ENCODE assay signal across 8 cellular contexts in genomic region chr15:78148392-78149067, GRCh38. TPM values are rescaled to one million over a fixed set of nuclear protein-coding genes. Genes with fewer than 3 reads are reported as not detected.
DNase-seq lines count a peak whose midpoint lies in the region; ATAC-seq, FAIRE-seq and TF ChIP-seq lines count a peak whose summit lies in the region.

No MANE protein-coding gene starts in this region.

- no peak for DNase-seq in Caco-2
- DNase-seq in GM12878 (ENCODE audit: low read depth, low spot score): no peak
- no peak for DNase-seq in HUDEP-2 (lab: John Stamatoyannopoulos, UW; ENCODE audit: unreplicated experiment in 76 of 76)
- DNase-seq in occipital lobe (lab: John Stamatoyannopoulos, UW): no peak

- H3K9me3 Mint-ChIP-seq in Caco-2 (ENCODE audit: unreplicated experiment): no peaks in the 10 kb centered on the region

- peak overlapping the region; percentile 84 for H3K27ac ChIP-seq in GM12878 (ENCODE audit: control insufficient read depth, insufficient read depth)
- H3K27ac ChIP-seq in mucosa of rectum (ENCODE audit: low read depth in 2 of 2, low read length in 2 of 2): peak overlapping the region in 1 of 2 donors; percentile 88

- H3K4me2 ChIP-seq in GM12878 (ENCODE audit: control insufficient read depth, insufficient read depth): peak overlapping the region; percentile 48

- H3K4me3 ChIP-seq in Caco-2 (ENCODE audit: low read depth, low read length) (peak overlapping the region; percentile 55), GM12878 (peak overlapping the region; percentile 87), mucosa of rectum (ENCODE audit: low read length in 2 of 2) (peak overlapping the region; percentile 70 to 85)

- H3K79me2 ChIP-seq in GM12878 (ENCODE audit: control insufficient read depth, insufficient read depth, low read length): peaks cover 46% of the 10 kb centered on the region

- no peaks in the 10 kb centered on the region for H3K27me3 Mint-ChIP-seq in Caco-2 (ENCODE audit: insufficient read depth, unreplicated experiment)

- SMC1A ChIA-PET in GM12878 (lab: Charles Lee; ENCODE audit: uncharacterized antibody, unreplicated experiment): interaction anchor here (1.0 to 8.2 kb wide), 7 partner anchors 10 to 47 kb away, joined by 3 to 152 read pairs (median 4); no protein-coding TSS in a partner anchor

- H3K4me3 Mint-ChIP-seq in Caco-2 (ENCODE audit: unreplicated experiment): peak overlapping the region; percentile 93

- no peaks in the 10 kb centered on the region for H3K4me1 Mint-ChIP-seq in Caco-2 (ENCODE audit: low read depth, unreplicated experiment)

- no peak for FAIRE-seq in GM12878 (lab: Jason Lieb, UNC)

- H3K27me3 ChIP-seq in Caco-2 (replicated peaks; ENCODE audit: control insufficient read depth, insufficient read depth, low read length): no peaks in the 10 kb centered on the region
- H3K27me3 ChIP-seq in GM12878 (replicated peaks in 1 of 2; ENCODE audit: control insufficient read depth in 2 of 2, insufficient read depth in 2 of 2, low read length in 1 of 2): no peaks in the 10 kb centered on the region
- no peaks in the 10 kb centered on the region for H3K27me3 ChIP-seq in mucosa of rectum (ENCODE audit: control insufficient read depth in 2 of 2, insufficient read depth in 2 of 2, low read length in 2 of 2)

- 5% methylated on average over 14 of the region's 14 CpGs for WGBS in GM12878 (ENCODE audit: insufficient coverage, insufficient replicate concordance, low lambda C conversion rate, missing lambda C conversion rate)

- TF ChIP-seq EP300 in GM12878 (IDR thresholded peaks at IDR 0.05; ENCODE audit: borderline replicate concordance in 1 of 2, control insufficient read depth in 1 of 2, low read depth in 2 of 2, low read length in 2 of 2): no peak

- CTCF ChIA-PET in Caco-2 (lab: Charles Lee): interaction anchor here (1.3 kb wide), 1 partner anchor 40 kb away, joined by 4 read pairs; no protein-coding TSS in a partner anchor
- CTCF ChIA-PET in GM12878 (lab: Yijun Ruan, JAX): interaction anchor here (1.1 to 4.5 kb wide), 11 partner anchors 8 to 83 kb away, joined by 3 to 38 read pairs (median 5); partner anchors contain the start of gene CIB2

- no peak for TF ChIP-seq POLR2A in GM12878 (IDR thresholded peaks at IDR 0.05; ENCODE audit: low read depth, low read length)

- BruUV-seq in Caco-2 (replicated peaks; lab: Mats Ljungman, UMichigan): TSS peak; percentile 93
- BruUV-seq in GM12878 (replicated peaks; lab: Mats Ljungman, UMichigan): TSS peak; percentile 95

- ATAC-seq in HG02759 (IDR thresholded peaks at IDR 0.05; ENCODE audit: unreplicated experiment) (peak; percentile 8), GM12878 (peak; percentile 14), HG02884 (IDR thresholded peaks at IDR 0.05; ENCODE audit: unreplicated experiment) (no peak), HG03095 (IDR thresholded peaks at IDR 0.05; ENCODE audit: unreplicated experiment) (no peak)

- H3K36me3 Mint-ChIP-seq in Caco-2 (ENCODE audit: insufficient read depth, unreplicated experiment): peaks cover 11% of the 10 kb centered on the region

- no peak for TF ChIP-seq CTCF in Caco-2 (IDR thresholded peaks at IDR 0.05; ENCODE audit: insufficient read depth in 1 of 2, low read depth in 1 of 2, low read length in 1 of 2, severe bottlenecking in 1 of 2, unreplicated experiment in 1 of 2)
- TF ChIP-seq CTCF in GM12878 (IDR thresholded peaks at IDR 0.05 in 2 of 3, conservative IDR thresholded peaks at IDR 0.05 in 1 of 3; ENCODE audit: control insufficient read depth in 2 of 3, extremely low read depth in 1 of 3, insufficient read depth in 1 of 3, low read depth in 3 of 3, low read length in 3 of 3): no peak

- no peaks in the 10 kb centered on the region for H3K9me3 ChIP-seq in Caco-2
- no peaks in the 10 kb centered on the region for H3K9me3 ChIP-seq in GM12878 (replicated peaks; ENCODE audit: control insufficient read depth, insufficient read depth, low read length)
- no peaks in the 10 kb centered on the region for H3K9me3 ChIP-seq in mucosa of rectum (ENCODE audit: control insufficient read depth in 2 of 2, low read length in 2 of 2)

- TF ChIP-seq RAD21 in GM12878 (IDR thresholded peaks at IDR 0.05; ENCODE audit: insufficient read depth, low read depth, low read length): no peak

- peak overlapping the region; percentile 85 for H3K9ac ChIP-seq in GM12878 (ENCODE audit: control insufficient read depth, insufficient read depth, low read length)
- H3K9ac ChIP-seq in mucosa of rectum (ENCODE audit: low read depth in 1 of 2, low read length in 2 of 2): peak overlapping the region; percentile 66 to 75

- intact Hi-C loops in Caco-2 (cut with micrococcal nuclease; ENCODE audit: unreplicated experiment) (loop anchor here (1.0 kb wide), 2 partner anchors 16 to 47 kb away; no protein-coding TSS in a partner anchor), GM12878 (cut with micrococcal nuclease; ENCODE audit: unreplicated experiment) (loop anchor here (2.0 kb wide), 1 partner anchor 18 kb away; the partner anchor contains the start of gene CIB2)

- POLR2A ChIA-PET in Caco-2 (lab: Charles Lee): interaction anchor here (0.7 to 1.0 kb wide), 4 partner anchors 94 to 151 kb away, joined by 4 to 14 read pairs (median 7); partner anchors contain the start of gene SKIC8
- POLR2A ChIA-PET in GM12878 (lab: Charles Lee): interaction anchor here (0.7 to 4.8 kb wide), 12 partner anchors 9 to 80 kb away, joined by 3 to 75 read pairs (median 6); no protein-coding TSS in a partner anchor

- peak overlapping the region; percentile 76 for H3K27ac Mint-ChIP-seq in Caco-2 (ENCODE audit: unreplicated experiment)

- in situ Hi-C loops in GM12878 (cut with MboI): no loop called here

- RAD21 ChIA-PET in GM12878 (lab: Charles Lee; ENCODE audit: unreplicated experiment): interaction anchor here (0.6 to 7.3 kb wide), 12 partner anchors 9 to 98 kb away, joined by 3 to 53 read pairs (median 4); partner anchors contain the start of gene CIB2

- H4K20me1 ChIP-seq in GM12878 (ENCODE audit: control insufficient read depth, insufficient read depth): no peaks in the 10 kb centered on the region

- H2AFZ ChIP-seq in GM12878 (ENCODE audit: control insufficient read depth, low read depth, low read length): peak overlapping the region; percentile 88

- H3K4me1 ChIP-seq in Caco-2: 0 out of 2 replicates have a peak, but pooled peaks cover 3% of the 10 kb centered on the region
- peaks cover 13% of the 10 kb centered on the region for H3K4me1 ChIP-seq in GM12878 (ENCODE audit: control insufficient read depth, insufficient read depth, low read length)
- peaks cover 13 to 22% of the 10 kb centered on the region in 2 donors for H3K4me1 ChIP-seq in mucosa of rectum (ENCODE audit: control insufficient read depth in 2 of 2, insufficient read depth in 2 of 2, low read length in 2 of 2)

- H3K36me3 ChIP-seq in Caco-2 (ENCODE audit: control insufficient read depth, insufficient read depth, low read length) (no peaks in the 10 kb centered on the region), GM12878 (ENCODE audit: control insufficient read depth in 2 of 2, insufficient read depth in 2 of 2, low read length in 1 of 2) (no peaks in the 10 kb centered on the region), mucosa of rectum (ENCODE audit: control insufficient read depth in 2 of 2, insufficient read depth in 2 of 2, low read length in 2 of 2) (peaks cover 0 to 3% of the 10 kb centered on the region in 2 donors)

RNA-seq across cellular contexts. Expression of gene IDH3A, which starts 0.6 kb away (rescaled TPM):
- total RNA-seq in Caco-2 (2022) (67.3 and 71.1 TPM in 2 replicates), GM12878 (2014; rRNA removed) (83.9 and 99.1 TPM in 2 replicates), GM12878 (2014; rRNA removed; fragmentation: Illumina TruSeq; extraction: Trizol) (105 and 121 TPM in 2 replicates), GM12878 (2021) (175 and 193 TPM in 2 replicates), occipital lobe (41.6 TPM)
- 101 and 106 TPM in 2 replicates for total RNA-seq in GM12878 (2013; cell fraction: nucleolus; rRNA removed)
- polyA plus RNA-seq in GM12878 (2011; ENCODE audit: low read depth): 56.2 TPM
- polyA plus RNA-seq in GM12878 (2011; rRNA removed) (238 and 315 TPM in 2 replicates), GM12878 (2014; fragmentation: Illumina TruSeq; extraction: Trizol) (173 and 178 TPM in 2 replicates), GM12878 (2014; fragmentation: Nextera tagmentation; extraction: Ambion mirVana) (100 to 1,000 TPM; 197 to 231 TPM), GM12878 (2014; rRNA removed) (123 and 125 TPM in 2 replicates), GM12878 (2016; fragmentation: Nextera tagmentation; extraction: Ambion mirVana) (100 to 1,000 TPM; 245 to 254 TPM)
- 108 and 181 TPM in 2 replicates for polyA plus RNA-seq in GM12878 (2011; cell fraction: cytosol; rRNA removed)
- 117 and 147 TPM in 2 replicates for polyA plus RNA-seq in GM12878 (2011; cell fraction: nucleus; rRNA removed)
- 82.5 and 109 TPM in 2 replicates for polyA plus RNA-seq in GM12878 (2012)
- 172 and 266 TPM in 2 replicates for polyA minus RNA-seq in GM12878 (2011; rRNA and poly(A)+ RNA removed)
- 75.4 and 97.9 TPM in 2 replicates for polyA minus RNA-seq in GM12878 (2011; cell fraction: cytosol; rRNA and poly(A)+ RNA removed)
- 43.5 and 60.8 TPM in 2 replicates for polyA minus RNA-seq in GM12878 (2011; cell fraction: nucleus; rRNA and poly(A)+ RNA removed)

RNA-seq across cellular contexts. Expression of gene CIB2, which starts 17.3 kb away (rescaled TPM):
- 0.67 and 0.75 TPM in 2 replicates for total RNA-seq in Caco-2 (2022)
- 0.69 and 1.5 TPM in 2 replicates for total RNA-seq in GM12878 (2013; cell fraction: nucleolus; rRNA removed)
- 7.2 and 8.8 TPM in 2 replicates for total RNA-seq in GM12878 (2014; rRNA removed)
- 5.9 and 6.8 TPM in 2 replicates for total RNA-seq in GM12878 (2014; rRNA removed; fragmentation: Illumina TruSeq; extraction: Trizol)
- total RNA-seq in GM12878 (2021): 6.9 and 7.2 TPM in 2 replicates
- 2.3 TPM for polyA plus RNA-seq in GM12878 (2011; ENCODE audit: low read depth)
- polyA plus RNA-seq in GM12878 (2011; rRNA removed): 7.4 and 11.7 TPM in 2 replicates
- polyA plus RNA-seq in GM12878 (2011; cell fraction: cytosol; rRNA removed): 7.8 and 10.2 TPM in 2 replicates
- polyA plus RNA-seq in GM12878 (2011; cell fraction: nucleus; rRNA removed): 3.3 and 3.9 TPM in 2 replicates
- polyA plus RNA-seq in GM12878 (2012): 3.1 and 3.4 TPM in 2 replicates
- 7.9 and 11.7 TPM in 2 replicates for polyA plus RNA-seq in GM12878 (2014; fragmentation: Illumina TruSeq; extraction: Trizol)
- 1 to 10 TPM in 1 of 2 experiments, under 1 TPM in 1; 0.56 to 1.6 TPM for polyA plus RNA-seq in GM12878 (2014; fragmentation: Nextera tagmentation; extraction: Ambion mirVana)
- polyA plus RNA-seq in GM12878 (2014; rRNA removed): 7.2 and 8.2 TPM in 2 replicates
- polyA plus RNA-seq in GM12878 (2016; fragmentation: Nextera tagmentation; extraction: Ambion mirVana): 10 to 100 TPM in 1 of 2 experiments, 1 to 10 TPM in 1; 1.5 to 12.1 TPM
- polyA minus RNA-seq in GM12878 (2011; rRNA and poly(A)+ RNA removed): 10.4 and 22.3 TPM in 2 replicates
- polyA minus RNA-seq in GM12878 (2011; cell fraction: cytosol; rRNA and poly(A)+ RNA removed): 2.6 and 3.7 TPM in 2 replicates
- polyA minus RNA-seq in GM12878 (2011; cell fraction: nucleus; rRNA and poly(A)+ RNA removed): 0.73 and 1.2 TPM in 2 replicates
- total RNA-seq in occipital lobe: 18.4 TPM

RNA-seq across cellular contexts. Expression of gene SH2D7, which starts 56.2 kb away (rescaled TPM):
- not detected in 2 replicates for total RNA-seq in Caco-2 (2022)
- not detected in 2 replicates for total RNA-seq in GM12878 (2013; cell fraction: nucleolus; rRNA removed)
- total RNA-seq in GM12878 (2014; rRNA removed): 0.06 TPM in 1 of 2 replicates, not detected in the other
- total RNA-seq in GM12878 (2014; rRNA removed; fragmentation: Illumina TruSeq; extraction: Trizol): not detected in 2 replicates
- total RNA-seq in GM12878 (2021): 0.08 TPM in 1 of 2 replicates, not detected in the other
- polyA plus RNA-seq in GM12878 (2011; ENCODE audit: low read depth): not detected
- polyA plus RNA-seq in GM12878 (2011; rRNA removed): not detected in 2 replicates
- not detected in 2 replicates for polyA plus RNA-seq in GM12878 (2011; cell fraction: cytosol; rRNA removed)
- polyA plus RNA-seq in GM12878 (2011; cell fraction: nucleus; rRNA removed): not detected in 2 replicates
- not detected in 2 replicates for polyA plus RNA-seq in GM12878 (2012)
- polyA plus RNA-seq in GM12878 (2014; fragmentation: Illumina TruSeq; extraction: Trizol): 0.04 TPM in 1 of 2 replicates, not detected in the other
- not detected for polyA plus RNA-seq in GM12878 (2014; fragmentation: Nextera tagmentation; extraction: Ambion mirVana)
- polyA plus RNA-seq in GM12878 (2014; rRNA removed): not detected in 2 replicates
- polyA plus RNA-seq in GM12878 (2016; fragmentation: Nextera tagmentation; extraction: Ambion mirVana): not detected
- polyA minus RNA-seq in GM12878 (2011; rRNA and poly(A)+ RNA removed): 0.10 and 0.15 TPM in 2 replicates
- not detected in 2 replicates for polyA minus RNA-seq in GM12878 (2011; cell fraction: cytosol; rRNA and poly(A)+ RNA removed)
- 0.12 TPM in 1 of 2 replicates, not detected in the other for polyA minus RNA-seq in GM12878 (2011; cell fraction: nucleus; rRNA and poly(A)+ RNA removed)
- not detected for total RNA-seq in occipital lobe

Comparison
In these comparisons a context has a peak if more than half of its experiments do, and no peak if none do; other contexts are left out.
1. ATAC-seq: peak in HG02759 (single experiment) and GM12878 (single experiment); none in HG02884 (single experiment) and HG03095 (single experiment).
2. Peak in every context shown above with its lines, with median percentiles within 50 percentile points of each other: H3K4me3 ChIP-seq.